ENCODE assay signal across 8 cellular contexts in the genomic region with DNA sequence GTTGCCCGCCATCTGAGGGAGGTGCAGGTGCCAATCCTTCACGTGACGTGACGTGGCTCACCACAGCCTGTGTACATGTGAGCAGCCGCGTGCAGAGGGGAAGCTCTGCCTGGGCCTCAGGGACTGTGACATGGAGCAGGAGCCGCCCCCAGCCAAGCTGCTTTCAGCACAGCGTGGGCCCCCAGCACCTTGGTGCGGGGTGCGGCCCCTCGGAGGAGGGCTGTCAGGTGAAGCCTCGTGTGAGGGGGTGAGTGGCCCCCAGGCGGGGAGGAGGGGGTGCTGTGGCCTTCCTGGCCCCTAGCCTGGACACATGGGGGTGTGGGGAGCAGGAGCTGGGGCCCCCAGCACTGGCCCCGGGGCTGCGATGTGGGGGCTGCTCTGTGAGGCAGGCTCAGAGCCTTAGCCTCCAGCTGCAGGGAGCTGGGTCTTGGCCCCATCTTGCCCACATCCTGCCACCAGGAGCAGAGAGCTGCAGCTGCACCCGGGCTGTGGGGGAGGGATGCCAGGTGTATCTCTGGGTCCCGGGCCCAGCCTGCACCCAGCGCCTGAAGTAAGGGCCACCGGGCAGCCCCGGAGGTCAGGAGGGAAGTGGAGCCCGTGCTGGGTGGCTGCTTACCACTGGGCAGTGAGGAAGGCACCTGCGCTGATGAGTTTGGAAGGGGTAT. TPM values are rescaled to one million over a fixed set of nuclear protein-coding genes. Genes with fewer than 3 reads are reported as not detected.
DNase-seq lines count a peak whose midpoint lies in the region; ATAC-seq and TF ChIP-seq lines count a peak whose summit lies in the region.

Gene ADORA2A, plus strand, starts transcription at position 100 of the 665 bp plus-strand sequence. CDS start 5,806 bp downstream, outside the sequence.

- peak; percentile 56 for ATAC-seq in GM18517 (IDR thresholded peaks at IDR 0.05; ENCODE audit: unreplicated experiment)
- peak; percentile 58 for ATAC-seq in HG02943 (IDR thresholded peaks at IDR 0.05; ENCODE audit: low read depth, unreplicated experiment)

- H3K4me3 ChIP-seq in testis, result no peak within 1 kb of the TSS

- TF ChIP-seq CTCF in testis (IDR thresholded peaks at IDR 0.05), result no peak

- no peaks in the 10 kb centered on the region for H3K36me3 ChIP-seq in testis (ENCODE audit: low read depth, missing control alignments)

- no peak for TF ChIP-seq POLR2A in testis (IDR thresholded peaks at IDR 0.05)

- no peaks in the 10 kb centered on the region for H3K27me3 ChIP-seq in testis

- 88 to 96% methylated on average over 9 to 16 of the region's 22 CpGs for WGBS in testis, 2 donors

- H3K4me1 ChIP-seq in testis, result peaks cover 15% of the 10 kb centered on the region

- intact Hi-C loops in testis (cut with DNase I; ENCODE audit: low total_unique reads), result loop anchor here (10.0 kb wide), 1 partner anchor 77 kb away; no protein-coding TSS in a partner anchor

- H3K9me3 ChIP-seq in testis, result no peaks in the 10 kb centered on the region

- no peak within 1 kb of the TSS for H3K27ac ChIP-seq in testis

- DNase-seq in activated CD4-positive, alpha-beta T cell treated with anti-CD3 and anti-CD28 coated beads for 1 hour, result peak; percentile 79
- DNase-seq in effector CD4-positive, alpha-beta T cell, result peak; percentile 82
- DNase-seq in stimulated activated CD4-positive, alpha-beta T cell treated with anti-CD3 and anti-CD28 coated beads, TNF-alpha, amount 100 ng/mL, for 1 hour (ENCODE audit: low read depth in 3 of 3, low spot score in 1 of 3), result peak; percentile 52 to 69 (median 64)
- DNase-seq in hypothalamus (lab: John Stamatoyannopoulos, UW), result no peak
- no peak for DNase-seq in testis
- DNase-seq in SKM-1 (lab: John Stamatoyannopoulos, UW; ENCODE audit: unreplicated experiment), result no peak

RNA-seq across cellular contexts. Expression of gene ADORA2A, which starts in this region (rescaled TPM):
- 1 to 10 TPM; 2.2 to 5.1 TPM for total RNA-seq in testis
- polyA plus RNA-seq in testis (ENCODE audit: insufficient read depth, low read depth, low replicate concordance), result 2.5 TPM

Comparison
In these comparisons a context has a peak if more than half of its experiments do, and no peak if none do; other contexts are left out.
1. DNase-seq: peak in activated CD4-positive, alpha-beta T cell treated with anti-CD3 and anti-CD28 coated beads for 1 hour (single experiment), effector CD4-positive, alpha-beta T cell (single experiment) and stimulated activated CD4-positive, alpha-beta T cell treated with anti-CD3 and anti-CD28 coated beads, TNF-alpha, amount 100 ng/mL, for 1 hour (3 of 3); none in hypothalamus (0 of 51), testis (single experiment) and SKM-1 (single experiment).